13 cellular contexts compared by ENCODE assay signal in the genomic region with DNA sequence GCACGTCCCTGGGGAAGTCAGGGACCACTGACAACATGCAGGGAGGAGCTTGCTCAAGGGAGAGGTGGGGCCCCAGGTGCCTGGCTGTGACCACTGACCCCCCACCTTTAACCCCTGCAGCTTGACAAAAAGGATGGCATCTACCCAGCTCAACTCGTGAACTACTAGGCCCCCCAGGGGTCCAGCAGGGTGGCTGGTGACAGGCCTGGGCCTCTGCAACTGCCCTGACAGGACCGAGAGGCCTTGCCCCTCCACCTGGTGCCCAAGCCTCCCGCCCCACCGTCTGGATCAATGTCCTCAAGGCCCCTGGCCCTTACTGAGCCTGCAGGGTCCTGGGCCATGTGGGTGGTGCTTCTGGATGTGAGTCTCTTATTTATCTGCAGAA. TPM values are rescaled to one million over a fixed set of nuclear protein-coding genes. Genes with fewer than 3 reads are reported as not detected.
A peak's percentile ranks its signal among the peaks of the same experiment; 100 is the strongest.
DNase-seq lines count a peak whose midpoint lies in the region; ATAC-seq and TF ChIP-seq lines count a peak whose summit lies in the region.
"Had no signal": no experiment of that assay in that cellular context is flagged by ENCODE, and none has a peak within 500 bp of the region (broad histone marks: within the 10 kb centered on the region; RNA-seq: fewer than 3 reads in every experiment).

No MANE protein-coding gene starts in this region.

- peak overlapping the region; percentile 55 to 92 (median 78) for H3K4me2 ChIP-seq in BLaER1 treated with 17β-estradiol and CSF1 and Interleukin-3, amounts not matched to agents 10 nM and 100 nM
- H3K4me2 ChIP-seq: PC-9 had no signal

- peaks cover 37 to 76% (median 63%) of the 10 kb centered on the region in 10 experiments for H3K4me1 ChIP-seq in BLaER1 treated with 17β-estradiol and CSF1 and Interleukin-3, amounts not matched to agents 10 nM and 100 nM
- peaks cover 0 to 51% of the 10 kb centered on the region in 2 donors for H3K4me1 ChIP-seq in right atrium auricular region
- peaks cover 16 to 68% (median 41%) of the 10 kb centered on the region in 6 donors for H3K4me1 ChIP-seq in spleen

- no peak overlapping the region for H3K27ac Mint-ChIP-seq in WTC11
- H3K27ac Mint-ChIP-seq: activated naive CD4-positive, alpha-beta T cell treated with anti-CD3 and anti-CD28 coated beads for 36 hours had no signal

- POLR2A ChIA-PET in WTC11 (lab: Charles Lee): no interaction called here

- H3K27ac ChIP-seq in BLaER1 treated with 17β-estradiol and CSF1 and Interleukin-3, amounts not matched to agents 10 nM and 100 nM: peak overlapping the region in 2 of 11 experiments; percentile 9 to 39; a peak in 2 of 22 replicates
- peak overlapping the region; percentile 62 to 67 for H3K27ac ChIP-seq in right atrium auricular region
- H3K27ac ChIP-seq in spleen: peak overlapping the region in 5 of 8 donors; percentile 15 to 74 (median 48)
- H3K27ac ChIP-seq: brain microvascular endothelial cell, PC-9 had no signal

- H4K20me1 ChIP-seq in BLaER1 treated with 17β-estradiol and CSF1 and Interleukin-3, amounts not matched to agents 10 nM and 100 nM: peaks cover 23 to 73% (median 62%) of the 10 kb centered on the region in 11 experiments; a peak in 21 of 22 replicates

- TF ChIP-seq POLR2A in spleen (IDR thresholded peaks at IDR 0.05): no peak

- peaks cover 24% of the 10 kb centered on the region for H3K27me3 Mint-ChIP-seq in WTC11 (ENCODE audit: low read depth)

- H3K9ac ChIP-seq in BLaER1 treated with 17β-estradiol and CSF1 and Interleukin-3, amounts not matched to agents 10 nM and 100 nM: peak overlapping the region in 8 of 11 experiments; percentile 0 to 62 (median 35); a peak in 7 of 22 replicates

- no peak overlapping the region; a peak in 1 of 20 replicates for H3K4me3 ChIP-seq in BLaER1 treated with 17β-estradiol and CSF1 and Interleukin-3, amounts not matched to agents 10 nM and 100 nM
- H3K4me3 ChIP-seq in right atrium auricular region: no peak overlapping the region
- no peak overlapping the region for H3K4me3 ChIP-seq in spleen
- H3K4me3 ChIP-seq: PC-9 had no signal

- peaks cover 19 to 64% (median 25%) of the 10 kb centered on the region in 11 experiments for H3K36me3 ChIP-seq in BLaER1 treated with 17β-estradiol and CSF1 and Interleukin-3, amounts not matched to agents 10 nM and 100 nM
- peaks cover 20% of the 10 kb centered on the region for H3K36me3 ChIP-seq in right atrium auricular region
- peaks cover under 1 to 95% (median 43%) of the 10 kb centered on the region in 6 donors for H3K36me3 ChIP-seq in spleen

- 74 to 100% (median 82%) methylated on average over 1 to 5 of the region's 5 CpGs for WGBS in spleen, 5 donors

- DNase-seq in WTC11 (ENCODE audit: low spot score) (peak; percentile 10), right atrium auricular region (ENCODE audit: low spot score) (no peak), spleen (peak; percentile 78), anterior cingulate cortex (lab: John Stamatoyannopoulos, UW) (no peak), NCI-H187 (lab: John Stamatoyannopoulos, UW) (no peak)
- DNase-seq in activated CD8-positive, alpha-beta memory T cell treated with anti-CD3 and anti-CD28 coated beads, Interleukin-2, amount 50 U/mL, for 4 hours: no peak
- DNase-seq: activated naive CD4-positive, alpha-beta T cell treated with anti-CD3 and anti-CD28 coated beads for 36 hours; brain microvascular endothelial cell; NCI-H2081; NCI-H526 treated with DMSO at 0.1 percent for 48 hours; PC-9 had no signal

- H3K9me3 ChIP-seq in BLaER1 treated with 17β-estradiol and CSF1 and Interleukin-3, amounts not matched to agents 10 nM and 100 nM (replicated peaks in 1 of 11): no peaks in the 10 kb centered on the region
- H3K9me3 ChIP-seq in right atrium auricular region (no peaks in the 10 kb centered on the region), spleen (no peaks in the 10 kb centered on the region)

- peaks cover 0 to 12% (median 0%) of the 10 kb centered on the region in 11 experiments; a peak in 1 of 22 replicates for H3K27me3 ChIP-seq in BLaER1 treated with 17β-estradiol and CSF1 and Interleukin-3, amounts not matched to agents 10 nM and 100 nM
- no peaks in the 10 kb centered on the region for H3K27me3 ChIP-seq in right atrium auricular region
- H3K27me3 ChIP-seq in spleen (replicated peaks in 1 of 7): no peaks in the 10 kb centered on the region
- H3K27me3 ChIP-seq: brain microvascular endothelial cell had no signal

- ATAC-seq in WTC11 (no peak), HG03039 (IDR thresholded peaks at IDR 0.05; ENCODE audit: unreplicated experiment) (no peak)

- no peak overlapping the region for H3K4me3 Mint-ChIP-seq in WTC11
- H3K4me3 Mint-ChIP-seq: activated naive CD4-positive, alpha-beta T cell treated with anti-CD3 and anti-CD28 coated beads for 36 hours had no signal

- CTCF ChIA-PET in WTC11 (lab: Charles Lee): interaction anchor here (0.8 to 6.6 kb wide), 14 partner anchors 10 to 377 kb away, joined by 3 to 67 read pairs (median 9); a partner anchor contains a TSS

- intact Hi-C loops in spleen (cut with DNase I; ENCODE audit: low total_unique reads): loop anchor here (2.0 kb wide), 1 partner anchor 91 kb away; no protein-coding TSS in a partner anchor

- no peaks in the 10 kb centered on the region for H3K4me1 Mint-ChIP-seq in WTC11

- no peak for TF ChIP-seq CTCF in WTC11 (IDR thresholded peaks at IDR 0.05)
- TF ChIP-seq CTCF in right atrium auricular region (IDR thresholded peaks at IDR 0.05): no peak
- no peak for TF ChIP-seq CTCF in spleen (IDR thresholded peaks at IDR 0.05 in 8 of 11, conservative IDR thresholded peaks at IDR 0.05 in 3 of 11)

- no peaks in the 10 kb centered on the region for H3K36me3 Mint-ChIP-seq in WTC11

- no peaks in the 10 kb centered on the region for H3K9me3 Mint-ChIP-seq in WTC11
- H3K9me3 Mint-ChIP-seq: activated naive CD4-positive, alpha-beta T cell treated with anti-CD3 and anti-CD28 coated beads for 36 hours had no signal

TF ChIP-seq in WTC11, 78 proteins besides CTCF, POLR2A, EP300 and RAD21:
- TF ChIP-seq ZBTB21 (CRISPR knock-in tag; IDR thresholded peaks at IDR 0.05; ENCODE audit: borderline replicate concordance): no peak
- TF ChIP-seq, protein P1, sequence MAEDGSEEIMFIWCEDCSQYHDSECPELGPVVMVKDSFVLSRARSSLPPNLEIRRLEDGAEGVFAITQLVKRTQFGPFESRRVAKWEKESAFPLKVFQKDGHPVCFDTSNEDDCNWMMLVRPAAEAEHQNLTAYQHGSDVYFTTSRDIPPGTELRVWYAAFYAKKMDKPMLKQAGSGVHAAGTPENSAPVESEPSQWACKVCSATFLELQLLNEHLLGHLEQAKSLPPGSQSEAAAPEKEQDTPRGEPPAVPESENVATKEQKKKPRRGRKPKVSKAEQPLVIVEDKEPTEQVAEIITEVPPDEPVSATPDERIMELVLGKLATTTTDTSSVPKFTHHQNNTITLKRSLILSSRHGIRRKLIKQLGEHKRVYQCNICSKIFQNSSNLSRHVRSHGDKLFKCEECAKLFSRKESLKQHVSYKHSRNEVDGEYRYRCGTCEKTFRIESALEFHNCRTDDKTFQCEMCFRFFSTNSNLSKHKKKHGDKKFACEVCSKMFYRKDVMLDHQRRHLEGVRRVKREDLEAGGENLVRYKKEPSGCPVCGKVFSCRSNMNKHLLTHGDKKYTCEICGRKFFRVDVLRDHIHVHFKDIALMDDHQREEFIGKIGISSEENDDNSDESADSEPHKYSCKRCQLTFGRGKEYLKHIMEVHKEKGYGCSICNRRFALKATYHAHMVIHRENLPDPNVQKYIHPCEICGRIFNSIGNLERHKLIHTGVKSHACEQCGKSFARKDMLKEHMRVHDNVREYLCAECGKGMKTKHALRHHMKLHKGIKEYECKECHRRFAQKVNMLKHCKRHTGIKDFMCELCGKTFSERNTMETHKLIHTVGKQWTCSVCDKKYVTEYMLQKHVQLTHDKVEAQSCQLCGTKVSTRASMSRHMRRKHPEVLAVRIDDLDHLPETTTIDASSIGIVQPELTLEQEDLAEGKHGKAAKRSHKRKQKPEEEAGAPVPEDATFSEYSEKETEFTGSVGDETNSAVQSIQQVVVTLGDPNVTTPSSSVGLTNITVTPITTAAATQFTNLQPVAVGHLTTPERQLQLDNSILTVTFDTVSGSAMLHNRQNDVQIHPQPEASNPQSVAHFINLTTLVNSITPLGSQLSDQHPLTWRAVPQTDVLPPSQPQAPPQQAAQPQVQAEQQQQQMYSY (CRISPR knock-in tag; IDR thresholded peaks at IDR 0.05): no peak
- TF ChIP-seq, protein P2, sequence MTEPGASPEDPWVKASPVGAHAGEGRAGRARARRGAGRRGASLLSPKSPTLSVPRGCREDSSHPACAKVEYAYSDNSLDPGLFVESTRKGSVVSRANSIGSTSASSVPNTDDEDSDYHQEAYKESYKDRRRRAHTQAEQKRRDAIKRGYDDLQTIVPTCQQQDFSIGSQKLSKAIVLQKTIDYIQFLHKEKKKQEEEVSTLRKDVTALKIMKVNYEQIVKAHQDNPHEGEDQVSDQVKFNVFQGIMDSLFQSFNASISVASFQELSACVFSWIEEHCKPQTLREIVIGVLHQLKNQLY (CRISPR knock-in tag; IDR thresholded peaks at IDR 0.05): no peak
- TF ChIP-seq TP53 (CRISPR knock-in tag; IDR thresholded peaks at IDR 0.05): no peak
- no peak for TF ChIP-seq GTF2I (CRISPR knock-in tag; conservative IDR thresholded peaks at IDR 0.05)
- TF ChIP-seq NFYB (CRISPR knock-in tag; conservative IDR thresholded peaks at IDR 0.05; ENCODE audit: low read depth): no peak
- no peak for TF ChIP-seq MXD4 (CRISPR knock-in tag; IDR thresholded peaks at IDR 0.05; ENCODE audit: borderline replicate concordance)
- TF ChIP-seq HMGA2 (CRISPR knock-in tag; IDR thresholded peaks at IDR 0.05): no peak
- no peak for TF ChIP-seq NR1H2 (CRISPR knock-in tag; IDR thresholded peaks at IDR 0.05)
- TF ChIP-seq, protein P3, sequence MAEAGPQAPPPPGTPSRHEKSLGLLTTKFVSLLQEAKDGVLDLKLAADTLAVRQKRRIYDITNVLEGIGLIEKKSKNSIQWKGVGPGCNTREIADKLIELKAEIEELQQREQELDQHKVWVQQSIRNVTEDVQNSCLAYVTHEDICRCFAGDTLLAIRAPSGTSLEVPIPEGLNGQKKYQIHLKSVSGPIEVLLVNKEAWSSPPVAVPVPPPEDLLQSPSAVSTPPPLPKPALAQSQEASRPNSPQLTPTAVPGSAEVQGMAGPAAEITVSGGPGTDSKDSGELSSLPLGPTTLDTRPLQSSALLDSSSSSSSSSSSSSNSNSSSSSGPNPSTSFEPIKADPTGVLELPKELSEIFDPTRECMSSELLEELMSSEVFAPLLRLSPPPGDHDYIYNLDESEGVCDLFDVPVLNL (CRISPR knock-in tag; IDR thresholded peaks at IDR 0.05; ENCODE audit: borderline replicate concordance, low read depth): no peak
- no peak for TF ChIP-seq ZNF396 (CRISPR knock-in tag; IDR thresholded peaks at IDR 0.05; ENCODE audit: borderline replicate concordance)
- no peak for TF ChIP-seq ZNF416 (CRISPR knock-in tag; IDR thresholded peaks at IDR 0.05)

RNA-seq across cellular contexts. Expression of a gene that starts 26.3 kb away (rescaled TPM):
- total RNA-seq in WTC11 (2021): 22.8 to 45.2 TPM (median 26.8 TPM) in 3 replicates
- 10 to 100 TPM; 32.4 to 43.8 TPM for total RNA-seq in right atrium auricular region
- total RNA-seq in spleen: 10 to 100 TPM; 40.3 to 65.2 (median 48.0) TPM
- 10 to 100 TPM; 42.2 to 65.9 (median 65.1) TPM for polyA plus RNA-seq in spleen

RNA-seq across cellular contexts. Expression of a gene that starts 34.3 kb away (rescaled TPM):
- total RNA-seq in WTC11 (2021): 10.4 to 18.1 TPM (median 11.4 TPM) in 3 replicates
- total RNA-seq in right atrium auricular region: 10 to 100 TPM; 28.5 to 41.1 TPM
- 10 to 100 TPM; 43.4 to 67.5 (median 54.2) TPM for total RNA-seq in spleen
- polyA plus RNA-seq in spleen: 10 to 100 TPM; 24.8 to 42.7 (median 29.6) TPM

Comparison
In these comparisons a context has a peak if more than half of its experiments do, and no peak if none do; other contexts are left out.
1. DNase-seq: peak in WTC11 (single experiment) and spleen (single experiment); none in right atrium auricular region (single experiment), activated CD8-positive, alpha-beta memory T cell treated with anti-CD3 and anti-CD28 coated beads, Interleukin-2, amount 50 U/mL, for 4 hours (single experiment), anterior cingulate cortex (0 of 58) and NCI-H187 (0 of 2).